ENCODE assay signal across 20 cellular contexts in genomic region chr14:24256960-24257359, GRCh38. TPM values are rescaled to one million over a fixed set of nuclear protein-coding genes. Genes with fewer than 3 reads are reported as not detected.
DNase-seq lines count a peak whose midpoint lies in the region; ATAC-seq and TF ChIP-seq lines count a peak whose summit lies in the region.
"Had no signal": no experiment of that assay in that cellular context is flagged by ENCODE, and none has a peak within 500 bp of the region (broad histone marks: within the 10 kb centered on the region; RNA-seq: fewer than 3 reads in every experiment).

No MANE protein-coding gene starts in this region.

- 40% methylated on average over 1 of the region's 4 CpGs; no CpG with 5 or more reads in 1 of the 2 experiments for WGBS in IMR-90 (ENCODE audit: extremely low coverage in 2 of 2, insufficient read length in 1 of 2), 2 experiments

- no peak for TF ChIP-seq RAD21 in IMR-90 (IDR thresholded peaks at IDR 0.05; ENCODE audit: low read length)

- H3K4me3 ChIP-seq in IMR-90 (ENCODE audit: insufficient read depth, low read depth, low read length) (no peak overlapping the region), RWPE2 (ENCODE audit: severe bottlenecking) (no peak overlapping the region)
- H3K4me3 ChIP-seq: BLaER1, SJCRH30 had no signal

- CTCF ChIA-PET in IMR-90 (lab: Yijun Ruan, JAX): no interaction called here

- 0 out of 2 replicates have a peak overlapping the region, but pooled peaks have one; percentile 17 for H2BK120ac ChIP-seq in IMR-90 (ENCODE audit: low read depth, low read length)

- no peak overlapping the region for H2AFZ ChIP-seq in IMR-90 (replicated peaks; ENCODE audit: low read length, poor library complexity)

- no peak overlapping the region for H3K4me2 ChIP-seq in IMR-90 (ENCODE audit: low read depth, low read length)
- H3K4me2 ChIP-seq: BLaER1 had no signal

- H3K56ac ChIP-seq in IMR-90 (ENCODE audit: extremely low read depth, insufficient read depth, low read length): no peak overlapping the region

- H3K14ac ChIP-seq in IMR-90 (replicated peaks; ENCODE audit: low read depth, low read length): no peak overlapping the region

- no peak for TF ChIP-seq CTCF in IMR-90 (conservative IDR thresholded peaks at IDR 0.05; ENCODE audit: low read depth, low read length)
- no peak for TF ChIP-seq CTCF in RWPE2 (IDR thresholded peaks at IDR 0.05; ENCODE audit: poor library complexity, severe bottlenecking)

- H2BK20ac ChIP-seq in IMR-90 (ENCODE audit: low read depth, low read length): no peak overlapping the region

- dilution Hi-C loops in IMR-90 (cut with HindIII; ENCODE audit: low sequenced_read_pairs, unreplicated experiment): no loop called here

- H3K27ac ChIP-seq in IMR-90 (ENCODE audit: insufficient read depth, low read length) (no peak overlapping the region), RWPE2 (ENCODE audit: poor library complexity, severe bottlenecking) (peak overlapping the region; percentile 88)
- H3K27ac ChIP-seq: BLaER1, SJCRH30 had no signal

- H3K9ac ChIP-seq in IMR-90 (ENCODE audit: low read depth, low read length): no peak overlapping the region
- H3K9ac ChIP-seq: BLaER1 had no signal

- POLR2A ChIA-PET in IMR-90 (lab: Charles Lee; ENCODE audit: unreplicated experiment): interaction anchor here (0.6 to 0.8 kb wide), 2 partner anchors 14 to 15 kb away, joined by 3 to 11 read pairs; partner anchors contain the start of gene RABGGTA

- peaks cover 2% of the 10 kb centered on the region; the same call in 1 of the 2 replicates for H3K36me3 ChIP-seq in IMR-90 (ENCODE audit: control insufficient read depth, insufficient read depth, low read length)
- H3K36me3 ChIP-seq in RWPE2 (ENCODE audit: low read depth): peaks cover 67% of the 10 kb centered on the region
- H3K36me3 ChIP-seq: SJCRH30 had no signal

- H2AK5ac ChIP-seq in IMR-90 (ENCODE audit: low read depth, low read length): no peak overlapping the region

- H3K79me1 ChIP-seq in IMR-90 (ENCODE audit: low read depth in 1 of 2, low read length in 2 of 2): peaks cover 0 to 2% of the 10 kb centered on the region in 2 experiments; a peak in 1 of 4 replicates

- TF ChIP-seq POLR2A in IMR-90 (IDR thresholded peaks at IDR 0.05; ENCODE audit: low read depth, low read length): no peak

- no peak overlapping the region for H2BK15ac ChIP-seq in IMR-90 (ENCODE audit: low read depth, low read length)

- peaks cover 30% of the 10 kb centered on the region for H3K9me1 ChIP-seq in IMR-90 (ENCODE audit: insufficient read depth, low read length)

- ATAC-seq in IMR-90 (ENCODE audit: low read depth) (0 out of 2 replicates have a peak, but pooled peaks have one; percentile 31), RWPE2 (ENCODE audit: low read depth) (no peak), sciatic nerve (peak; percentile 42), GM18873 (IDR thresholded peaks at IDR 0.05; ENCODE audit: low FRiP score, unreplicated experiment) (no peak)

- H2AK9ac ChIP-seq in IMR-90 (replicated peaks; ENCODE audit: low read depth, low read length, poor library complexity): no peak overlapping the region

- DNase-seq in IMR-90 (no peak), RWPE2 (ENCODE audit: low spot score) (no peak), hepatic stellate cell (ENCODE audit: low spot score) (peak; percentile 40), sciatic nerve (ENCODE audit: low spot score) (peak; percentile 48), GF-D8 (lab: John Stamatoyannopoulos, UW) (no peak), NCI-H2107 (lab: John Stamatoyannopoulos, UW) (no peak), glomerular visceral epithelial cell (ENCODE audit: extremely low spot score) (no peak)
- DNase-seq: CD4-positive, alpha-beta T cell; COR-L47; DMS79 treated with DMSO at 0.1 percent for 48 hours; H7; MM.1S; NCI-H1048; NCI-H1417 treated with DMSO at 0.1 percent for 48 hours; NCI-H187 treated with DMSO at 0.1 percent for 48 hours; NCI-H748 treated with DMSO at 0.1 percent for 48 hours; NK-92 treated with Interleukin-12 subunit alpha and Interleukin-12 subunit beta, amount 100 ng/mL, for 24 hours; SJCRH30 had no signal

- H3K9me3 ChIP-seq in IMR-90 (ENCODE audit: control insufficient read depth, insufficient read depth, low read length): no peaks in the 10 kb centered on the region
- H3K9me3 ChIP-seq in RWPE2 (ENCODE audit: severe bottlenecking): no peaks in the 10 kb centered on the region
- H3K9me3 ChIP-seq: BLaER1, SJCRH30 had no signal

- H3K4me1 ChIP-seq in IMR-90 (ENCODE audit: control insufficient read depth, insufficient read depth, low read length) (peaks cover 16% of the 10 kb centered on the region), RWPE2 (ENCODE audit: insufficient read depth, poor library complexity, severe bottlenecking) (peaks cover 9% of the 10 kb centered on the region)
- H3K4me1 ChIP-seq: BLaER1, SJCRH30 had no signal

- intact Hi-C loops in IMR-90 (cut with micrococcal nuclease) (loop anchor here (2.0 kb wide), 1 partner anchor 14 kb away; the partner anchor contains the start of gene RABGGTA), sciatic nerve (cut with DNase I) (no loop called here)

- H3K4ac ChIP-seq in IMR-90 (ENCODE audit: low read depth, low read length): no peak overlapping the region

- BruUV-seq in IMR-90 (replicated peaks; lab: Mats Ljungman, UMichigan): no TSS peak

- no peak overlapping the region for H4K91ac ChIP-seq in IMR-90 (ENCODE audit: insufficient read depth, low read depth, low read length)

- no peak overlapping the region for H3K18ac ChIP-seq in IMR-90 (ENCODE audit: low read depth, low read length)

- no peaks in the 10 kb centered on the region for H4K20me1 ChIP-seq in IMR-90 (ENCODE audit: insufficient read depth, low read length)
- H4K20me1 ChIP-seq: BLaER1 had no signal

- no peak overlapping the region for H3K23ac ChIP-seq in IMR-90 (ENCODE audit: low read depth, low read length)

- H4K5ac ChIP-seq in IMR-90 (ENCODE audit: low read depth, low read length): no peak overlapping the region

- in situ Hi-C loops in IMR-90 (cut with MboI; ENCODE audit: low sequenced_read_pairs): no loop called here

- H4K8ac ChIP-seq in IMR-90 (ENCODE audit: low read depth in 2 of 2, low read length in 2 of 2): no peak overlapping the region

- no peak overlapping the region for H2BK5ac ChIP-seq in IMR-90 (ENCODE audit: low read depth, low read length, poor library complexity, severe bottlenecking)

- no peaks in the 10 kb centered on the region for H3K27me3 ChIP-seq in IMR-90 (ENCODE audit: control insufficient read depth, insufficient read depth, low read length)
- H3K27me3 ChIP-seq in RWPE2 (ENCODE audit: insufficient read depth, poor library complexity, severe bottlenecking): no peaks in the 10 kb centered on the region
- H3K27me3 ChIP-seq: BLaER1, SJCRH30 had no signal

TF ChIP-seq in IMR-90, 13 proteins besides CTCF, POLR2A, EP300 and RAD21:
- TF ChIP-seq FOS (IDR thresholded peaks at IDR 0.05; ENCODE audit: low read depth, low read length) (no peak), RCOR1 (IDR thresholded peaks at IDR 0.05; ENCODE audit: insufficient replicate concordance, low read length) (no peak), NFE2L2 (IDR thresholded peaks at IDR 0.05; ENCODE audit: low read depth, low read length) (no peak), SMC3 (IDR thresholded peaks at IDR 0.05; ENCODE audit: low read depth, low read length) (no peak), CHD1 (IDR thresholded peaks at IDR 0.05; ENCODE audit: low read depth, low read length) (no peak), RFX5 (IDR thresholded peaks at IDR 0.05; ENCODE audit: low read depth, low read length) (no peak), BHLHE40 (IDR thresholded peaks at IDR 0.05; ENCODE audit: low read depth, low read length) (no peak), ELK1 (IDR thresholded peaks at IDR 0.05; ENCODE audit: borderline replicate concordance, low read depth, low read length) (no peak)
- TF ChIP-seq, protein P1, sequence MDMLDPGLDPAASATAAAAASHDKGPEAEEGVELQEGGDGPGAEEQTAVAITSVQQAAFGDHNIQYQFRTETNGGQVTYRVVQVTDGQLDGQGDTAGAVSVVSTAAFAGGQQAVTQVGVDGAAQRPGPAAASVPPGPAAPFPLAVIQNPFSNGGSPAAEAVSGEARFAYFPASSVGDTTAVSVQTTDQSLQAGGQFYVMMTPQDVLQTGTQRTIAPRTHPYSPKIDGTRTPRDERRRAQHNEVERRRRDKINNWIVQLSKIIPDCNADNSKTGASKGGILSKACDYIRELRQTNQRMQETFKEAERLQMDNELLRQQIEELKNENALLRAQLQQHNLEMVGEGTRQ (IDR thresholded peaks at IDR 0.05; ENCODE audit: low read depth, low read length): no peak

RNA-seq across cellular contexts. Expression of gene TGM1, which starts 6.0 kb away (rescaled TPM):
- total RNA-seq in IMR-90 (2012; rRNA removed) (0.56 and 0.72 TPM in 2 replicates), sciatic nerve (13.2 TPM)
- 2.7 and 3.3 TPM in 2 replicates for polyA plus RNA-seq in IMR-90 (2012; rRNA removed)
- polyA plus RNA-seq in IMR-90 (2012; cell fraction: cytosol; rRNA removed): 0.45 and 1.3 TPM in 2 replicates
- 7.9 and 21.3 TPM in 2 replicates for polyA plus RNA-seq in IMR-90 (2012; cell fraction: nucleus; rRNA removed; ENCODE audit: low replicate concordance)

RNA-seq across cellular contexts. Expression of gene RABGGTA, which starts 14.4 kb away (rescaled TPM):
- total RNA-seq in IMR-90 (2012; rRNA removed) (25.6 and 27.2 TPM in 2 replicates), sciatic nerve (31.9 TPM)
- 55.6 and 64.0 TPM in 2 replicates for polyA plus RNA-seq in IMR-90 (2012; rRNA removed)
- polyA plus RNA-seq in IMR-90 (2012; cell fraction: cytosol; rRNA removed): 37.7 and 48.7 TPM in 2 replicates
- 158 and 347 TPM in 2 replicates for polyA plus RNA-seq in IMR-90 (2012; cell fraction: nucleus; rRNA removed; ENCODE audit: low replicate concordance)

RNA-seq across cellular contexts. Expression of gene TINF2, which starts 14.5 kb away (rescaled TPM):
- 21.1 and 26.9 TPM in 2 replicates for total RNA-seq in IMR-90 (2012; rRNA removed)
- 30.0 and 33.0 TPM in 2 replicates for polyA plus RNA-seq in IMR-90 (2012; rRNA removed)
- polyA plus RNA-seq in IMR-90 (2012; cell fraction: cytosol; rRNA removed): 18.0 and 22.6 TPM in 2 replicates
- polyA plus RNA-seq in IMR-90 (2012; cell fraction: nucleus; rRNA removed; ENCODE audit: low replicate concordance): 25.3 and 36.7 TPM in 2 replicates
- 81.1 TPM for total RNA-seq in sciatic nerve

RNA-seq across cellular contexts. Expression of gene GMPR2, which starts 24.2 kb away (rescaled TPM):
- total RNA-seq in IMR-90 (2012; rRNA removed) (56.1 and 92.5 TPM in 2 replicates), sciatic nerve (52.0 TPM)
- 63.7 and 65.7 TPM in 2 replicates for polyA plus RNA-seq in IMR-90 (2012; rRNA removed)
- 38.5 and 42.9 TPM in 2 replicates for polyA plus RNA-seq in IMR-90 (2012; cell fraction: cytosol; rRNA removed)
- polyA plus RNA-seq in IMR-90 (2012; cell fraction: nucleus; rRNA removed; ENCODE audit: low replicate concordance): 50.8 and 70.1 TPM in 2 replicates

RNA-seq across cellular contexts. Expression of gene NEDD8, which starts 24.8 kb away (rescaled TPM):
- total RNA-seq in IMR-90 (2012; rRNA removed) (167 and 224 TPM in 2 replicates), sciatic nerve (132 TPM)
- polyA plus RNA-seq in IMR-90 (2012; rRNA removed): 375 and 393 TPM in 2 replicates
- polyA plus RNA-seq in IMR-90 (2012; cell fraction: cytosol; rRNA removed): 171 and 190 TPM in 2 replicates
- polyA plus RNA-seq in IMR-90 (2012; cell fraction: nucleus; rRNA removed; ENCODE audit: low replicate concordance): 17.8 and 126 TPM in 2 replicates

Comparison
In these comparisons a context has a peak if more than half of its experiments do, and no peak if none do; other contexts are left out.
1. ATAC-seq: peak in IMR-90 (single experiment) and sciatic nerve (single experiment); none in RWPE2 (single experiment) and GM18873 (single experiment).
2. DNase-seq: peak in hepatic stellate cell (single experiment) and sciatic nerve (single experiment); none in IMR-90 (single experiment), RWPE2 (single experiment), GF-D8 (single experiment), NCI-H2107 (single experiment) and glomerular visceral epithelial cell (single experiment).